Comparison of ENCODE assay signal across 26 cellular contexts in genomic region chr2:223933098-223933800, GRCh38. TPM values are rescaled to one million over a fixed set of nuclear protein-coding genes. Genes with fewer than 3 reads are reported as not detected.
DNase-seq lines count a peak whose midpoint lies in the region; ATAC-seq, FAIRE-seq and TF ChIP-seq lines count a peak whose summit lies in the region.
"Had no signal": no experiment of that assay in that cellular context is flagged by ENCODE, and none has a peak within 500 bp of the region (broad histone marks: within the 10 kb centered on the region; RNA-seq: fewer than 3 reads in every experiment).

No MANE protein-coding gene starts in this region.

- no peak overlapping the region for H4K8ac ChIP-seq in mesendoderm (ENCODE audit: low read depth, low read length)

- H3K18ac ChIP-seq in mesendoderm (ENCODE audit: low read length) = no peak overlapping the region

- no peaks in the 10 kb centered on the region for H3K27me3 Mint-ChIP-seq in activated naive CD8-positive, alpha-beta T cell treated with anti-CD3 and anti-CD28 coated beads, Interleukin-2, amount 50 U/mL, for 24 hours
- H3K27me3 Mint-ChIP-seq in memory B cell = no peaks in the 10 kb centered on the region
- H3K27me3 Mint-ChIP-seq: activated CD4-positive, alpha-beta T cell treated with anti-CD3 and anti-CD28 coated beads, Interleukin-2, amount 10 ng/mL, durations not matched to agents 24 days and 14 days; CD8-positive, alpha-beta memory T cell; central memory CD8-positive, alpha-beta T cell; naive thymus-derived CD4-positive, alpha-beta T cell had no signal

- CTCF ChIA-PET in HepG2 (lab: Yijun Ruan, JAX; ENCODE audit: low intra/inter-chr PET ratio, low total read pairs) = no interaction called here

- no peak overlapping the region for H4K5ac ChIP-seq in mesendoderm (ENCODE audit: low read length)

- BruUV-seq in HepG2 (replicated peaks; lab: Mats Ljungman, UMichigan) = no TSS peak

- H3K9ac ChIP-seq in HepG2 (ENCODE audit: insufficient read depth, low read depth, low read length) (no peak overlapping the region), mesendoderm (ENCODE audit: low read length) (no peak overlapping the region)

- TF ChIP-seq CTCF in HepG2 (CRISPR knock-in tag; IDR thresholded peaks at IDR 0.05) (no peak), right lobe of liver (IDR thresholded peaks at IDR 0.05) (no peak)

- H3K27ac ChIP-seq in HepG2 (ENCODE audit: extremely low read length, insufficient read depth, low read length) (no peak overlapping the region), right lobe of liver (peak overlapping the region in 1 of 3 donors; percentile 35), mesendoderm (ENCODE audit: low read depth, low read length) (no peak overlapping the region)
- H3K27ac ChIP-seq: pancreas had no signal

- TF ChIP-seq POLR2A in HepG2 (IDR thresholded peaks at IDR 0.05; ENCODE audit: insufficient read depth in 1 of 2, low read depth in 2 of 2, low read length in 2 of 2) (no peak), right lobe of liver (IDR thresholded peaks at IDR 0.05) (no peak)

- no peak overlapping the region for H2BK120ac ChIP-seq in mesendoderm (ENCODE audit: low read depth, low read length)

- no peak for FAIRE-seq in HepG2 (lab: Jason Lieb, UNC)
- FAIRE-seq in urothelium cell line (lab: Jason Lieb, UNC) = no peak
- FAIRE-seq: frontal cortex, kidney, pancreas had no signal

- H3K4me1 Mint-ChIP-seq in activated naive CD8-positive, alpha-beta T cell treated with anti-CD3 and anti-CD28 coated beads, Interleukin-2, amount 50 U/mL, for 24 hours = peaks cover 84% of the 10 kb centered on the region
- H3K4me1 Mint-ChIP-seq in memory B cell = peaks cover 40% of the 10 kb centered on the region

- peaks cover 13% of the 10 kb centered on the region for H3K79me1 ChIP-seq in mesendoderm (ENCODE audit: low read length)

- H3K9me3 Mint-ChIP-seq in activated naive CD8-positive, alpha-beta T cell treated with anti-CD3 and anti-CD28 coated beads, Interleukin-2, amount 50 U/mL, for 24 hours = peaks cover 4% of the 10 kb centered on the region
- peaks cover under 1% of the 10 kb centered on the region for H3K9me3 Mint-ChIP-seq in memory B cell
- H3K9me3 Mint-ChIP-seq: activated CD4-positive, alpha-beta T cell treated with anti-CD3 and anti-CD28 coated beads, Interleukin-2, amount 10 ng/mL, durations not matched to agents 24 days and 14 days; CD8-positive, alpha-beta memory T cell; central memory CD8-positive, alpha-beta T cell; naive thymus-derived CD4-positive, alpha-beta T cell had no signal

- no peak overlapping the region for H2BK15ac ChIP-seq in mesendoderm (replicated peaks; ENCODE audit: low read depth)

- no peak overlapping the region for H2BK5ac ChIP-seq in mesendoderm (ENCODE audit: low read length)

- no peak overlapping the region for H3K23ac ChIP-seq in mesendoderm (ENCODE audit: low read length)

- in situ Hi-C loops in HepG2 (cut with HindIII; ENCODE audit: extremely low pct_ligation_motif_present, low pct_unique_long_range_greater_than_20kb) = no loop called here

- no peak overlapping the region for H3K4ac ChIP-seq in mesendoderm (ENCODE audit: low read depth, low read length)

- DNase-seq in HepG2 (ENCODE audit: low spot score) = peak; percentile 20
- no peak for DNase-seq in right lobe of liver
- DNase-seq in activated naive CD8-positive, alpha-beta T cell treated with anti-CD3 and anti-CD28 coated beads, Interleukin-2, amount 50 U/mL, for 24 hours = no peak
- DNase-seq in memory B cell (ENCODE audit: low spot score in 2 of 2) = no peak
- no peak for DNase-seq in occipital lobe (lab: John Stamatoyannopoulos, UW)
- DNase-seq in mesendoderm = no peak
- DNase-seq in dermis blood vessel endothelial cell = no peak
- DNase-seq in urothelium cell line (ENCODE audit: low spot score) = no peak
- DNase-seq: activated CD4-positive, alpha-beta T cell treated with anti-CD3 and anti-CD28 coated beads, Interleukin-2, amount 10 ng/mL, durations not matched to agents 24 days and 14 days; activated CD8-positive, alpha-beta memory T cell treated with anti-CD3 and anti-CD28 coated beads, Interleukin-2, amount 50 U/mL, for 4 hours; activated effector memory CD4-positive, alpha-beta T cell treated with anti-CD3 and anti-CD28 coated beads, Interleukin-2, amount 50 U/mL, for 16 hours; CD8-positive, alpha-beta memory T cell; DND-41; effector CD8-positive, alpha-beta T cell; kidney; naive thymus-derived CD4-positive, alpha-beta T cell; NCI-H1105; NCI-H2081; NCI-H510A treated with DMSO at 0.1 percent for 48 hours; pancreas had no signal

- no peak for ATAC-seq in HepG2
- no peak for ATAC-seq in right lobe of liver
- no peak for ATAC-seq in activated naive CD8-positive, alpha-beta T cell treated with anti-CD3 and anti-CD28 coated beads, Interleukin-2, amount 50 U/mL, for 24 hours
- ATAC-seq in memory B cell (ENCODE audit: low read depth) = no peak
- ATAC-seq: esophagus mucosa; naive thymus-derived CD4-positive, alpha-beta T cell; pancreas; sciatic nerve had no signal

- H3K4me2 ChIP-seq in HepG2 (ENCODE audit: low read depth, low read length) (no peak overlapping the region), mesendoderm (ENCODE audit: low read length) (no peak overlapping the region)

- H3K27me3 ChIP-seq in HepG2 (ENCODE audit: control insufficient read depth in 1 of 2, insufficient read depth in 2 of 2, low read length in 2 of 2) (no peaks in the 10 kb centered on the region; a peak in 1 of 5 replicates), right lobe of liver (no peaks in the 10 kb centered on the region), mesendoderm (ENCODE audit: insufficient read depth, low read length, poor library complexity) (no peaks in the 10 kb centered on the region)
- H3K27me3 ChIP-seq: pancreas had no signal

- 97% methylated on average over 2 of the region's 2 CpGs for WGBS in HepG2 (ENCODE audit: low lambda C conversion rate)
- WGBS in right lobe of liver (ENCODE audit: insufficient coverage, low coverage, low lambda C conversion rate, missing lambda C conversion rate) = 63% methylated on average over 1 of the region's 2 CpGs
- no CpG with 5 or more reads among the region's 2 CpGs for WGBS in mesendoderm (ENCODE audit: extremely low coverage, insufficient coverage, low lambda C conversion rate)

- POLR2A ChIA-PET in HepG2 (lab: Yijun Ruan, JAX) = interaction anchor here (2.1 kb wide), 1 partner anchor 12 kb away, joined by 7 read pairs; the partner anchor contains the start of gene WDFY1

- H4K20me1 ChIP-seq in HepG2 (ENCODE audit: insufficient read depth, low read length) = no peaks in the 10 kb centered on the region

- peaks cover 71% of the 10 kb centered on the region for H3K79me2 ChIP-seq in HepG2 (ENCODE audit: insufficient read depth, low read length)
- H3K79me2 ChIP-seq in mesendoderm (ENCODE audit: control insufficient read depth, insufficient read depth, low read length) = peaks cover 36% of the 10 kb centered on the region

- H3K9me3 ChIP-seq in HepG2 (ENCODE audit: low read length) (no peaks in the 10 kb centered on the region), right lobe of liver (no peaks in the 10 kb centered on the region)
- H3K9me3 ChIP-seq: HAP-1, pancreas had no signal

- TF ChIP-seq EP300 in HepG2 (IDR thresholded peaks at IDR 0.05; ENCODE audit: low read depth in 2 of 2, low read length in 2 of 2) (no peak), HepG2 (CRISPR knock-in tag; IDR thresholded peaks at IDR 0.05; ENCODE audit: borderline replicate concordance) (no peak)

- intact Hi-C loops in HepG2 (cut with micrococcal nuclease; ENCODE audit: unreplicated experiment) = loop anchor here (5.0 kb wide), 1 partner anchor 96 kb away; the partner anchor contains the start of gene AP1S3
- intact Hi-C loops in right lobe of liver (cut with DNase I) = no loop called here

- H2AK5ac ChIP-seq in mesendoderm (ENCODE audit: low read length) = no peak overlapping the region

- no peak overlapping the region for H3K4me3 Mint-ChIP-seq in activated naive CD8-positive, alpha-beta T cell treated with anti-CD3 and anti-CD28 coated beads, Interleukin-2, amount 50 U/mL, for 24 hours
- no peak overlapping the region for H3K4me3 Mint-ChIP-seq in memory B cell
- H3K4me3 Mint-ChIP-seq: activated CD4-positive, alpha-beta T cell treated with anti-CD3 and anti-CD28 coated beads, Interleukin-2, amount 10 ng/mL, durations not matched to agents 24 days and 14 days; CD8-positive, alpha-beta memory T cell; central memory CD8-positive, alpha-beta T cell; naive thymus-derived CD4-positive, alpha-beta T cell had no signal

- peak overlapping the region; percentile 50 for H3K27ac Mint-ChIP-seq in activated naive CD8-positive, alpha-beta T cell treated with anti-CD3 and anti-CD28 coated beads, Interleukin-2, amount 50 U/mL, for 24 hours
- peak overlapping the region; percentile 20 for H3K27ac Mint-ChIP-seq in memory B cell
- H3K27ac Mint-ChIP-seq: activated CD4-positive, alpha-beta T cell treated with anti-CD3 and anti-CD28 coated beads, Interleukin-2, amount 10 ng/mL, durations not matched to agents 24 days and 14 days had no signal

- H3K4me1 ChIP-seq in HepG2 (ENCODE audit: insufficient read depth, low read length) = peaks cover 85% of the 10 kb centered on the region
- peaks cover 0 to 63% (median 22%) of the 10 kb centered on the region in 4 donors for H3K4me1 ChIP-seq in right lobe of liver
- peaks cover 6% of the 10 kb centered on the region for H3K4me1 ChIP-seq in mesendoderm (ENCODE audit: control insufficient read depth, low read depth, low read length)

- TF ChIP-seq RAD21 in HepG2 (CRISPR knock-in tag; IDR thresholded peaks at IDR 0.05) = no peak

- no peak overlapping the region for H2AFZ ChIP-seq in HepG2 (ENCODE audit: low read length)

- H3K36me3 Mint-ChIP-seq in activated naive CD8-positive, alpha-beta T cell treated with anti-CD3 and anti-CD28 coated beads, Interleukin-2, amount 50 U/mL, for 24 hours (ENCODE audit: low read depth) = peaks cover 1% of the 10 kb centered on the region
- peaks cover 7% of the 10 kb centered on the region for H3K36me3 Mint-ChIP-seq in memory B cell
- H3K36me3 Mint-ChIP-seq: CD8-positive, alpha-beta memory T cell had no signal

- H3K56ac ChIP-seq in mesendoderm (ENCODE audit: low read length) = no peak overlapping the region

- H3K4me3 ChIP-seq in HepG2 (replicated peaks in 1 of 3; ENCODE audit: insufficient read depth in 1 of 3, low read depth in 2 of 3, low read length in 3 of 3) (no peak overlapping the region), right lobe of liver (no peak overlapping the region), mesendoderm (ENCODE audit: low read length) (no peak overlapping the region)
- H3K4me3 ChIP-seq: HAP-1, lung, pancreas had no signal

- H3K36me3 ChIP-seq in HepG2 (replicated peaks in 1 of 2; ENCODE audit: control insufficient read depth in 1 of 2, insufficient read depth in 2 of 2, low read length in 2 of 2) = no peaks in the 10 kb centered on the region; a peak in 1 of 5 replicates
- no peaks in the 10 kb centered on the region for H3K36me3 ChIP-seq in right lobe of liver
- no peaks in the 10 kb centered on the region for H3K36me3 ChIP-seq in mesendoderm (ENCODE audit: control insufficient read depth, insufficient read depth, low read length)
- H3K36me3 ChIP-seq: HAP-1, pancreas had no signal

RNA-seq across cellular contexts. Expression of gene WDFY1, which starts 11.9 kb away (rescaled TPM):
- 77.0 and 92.1 TPM in 2 replicates for total RNA-seq in HepG2 (2016; rRNA removed; fragmentation: Illumina TruSeq; extraction: Trizol)
- total RNA-seq in HepG2 (2016; cell fraction: cytosol; rRNA removed; fragmentation: Illumina TruSeq; extraction: Trizol; ENCODE audit: low read depth) = 11.5 and 14.6 TPM in 2 replicates
- 74.9 and 94.6 TPM in 2 replicates for total RNA-seq in HepG2 (2016; cell fraction: insoluble cytoplasmic fraction; rRNA removed; fragmentation: Illumina TruSeq; extraction: Trizol)
- total RNA-seq in HepG2 (2016; cell fraction: membrane; rRNA removed; fragmentation: Illumina TruSeq; extraction: Trizol) = 26.9 and 28.9 TPM in 2 replicates
- 97.2 and 104 TPM in 2 replicates for total RNA-seq in HepG2 (2016; cell fraction: nucleus; rRNA removed; fragmentation: Illumina TruSeq; extraction: Trizol)
- polyA plus RNA-seq in HepG2 (2011; rRNA removed) = 77.1 and 78.4 TPM in 2 replicates
- polyA plus RNA-seq in HepG2 (2011; cell fraction: cytosol; rRNA removed) = 40.1 and 47.7 TPM in 2 replicates
- 98.7 and 128 TPM in 2 replicates for polyA plus RNA-seq in HepG2 (2011; cell fraction: nucleus; rRNA removed)
- 36.5 and 42.3 TPM in 2 replicates for polyA plus RNA-seq in HepG2 (2012)
- polyA plus RNA-seq in HepG2 (2016; cell fraction: cytosol; fragmentation: Illumina TruSeq; extraction: Trizol; ENCODE audit: low read depth) = 4.0 and 4.3 TPM in 2 replicates
- polyA plus RNA-seq in HepG2 (2016; cell fraction: insoluble cytoplasmic fraction; fragmentation: Illumina TruSeq; extraction: Trizol; ENCODE audit: low read depth) = 72.6 and 75.5 TPM in 2 replicates
- 10.6 and 12.5 TPM in 2 replicates for polyA plus RNA-seq in HepG2 (2016; cell fraction: membrane; fragmentation: Illumina TruSeq; extraction: Trizol; ENCODE audit: low read depth)
- 136 and 138 TPM in 2 replicates for polyA plus RNA-seq in HepG2 (2016; cell fraction: nucleus; fragmentation: Illumina TruSeq; extraction: Trizol; ENCODE audit: insufficient read depth, low read depth)
- polyA minus RNA-seq in HepG2 (2011; rRNA and poly(A)+ RNA removed; ENCODE audit: low replicate concordance) = 55.3 and 443 TPM in 2 replicates
- 49.8 and 57.9 TPM in 2 replicates for polyA minus RNA-seq in HepG2 (2011; cell fraction: cytosol; rRNA and poly(A)+ RNA removed)
- polyA minus RNA-seq in HepG2 (2011; cell fraction: nucleus; rRNA and poly(A)+ RNA removed) = 186 and 218 TPM in 2 replicates
- 10 to 100 TPM; 19.7 to 28.0 (median 21.4) TPM for total RNA-seq in right lobe of liver
- total RNA-seq in occipital lobe = 67.8 TPM
- polyA plus RNA-seq in mesendoderm (2013, experiment 1 of 2) = 41.8 TPM
- polyA plus RNA-seq in mesendoderm (2013, experiment 2 of 2) = 41.0 TPM
- 111 and 126 TPM in 2 replicates for total RNA-seq in dermis blood vessel endothelial cell

RNA-seq across cellular contexts. Expression of gene MRPL44, which starts 24.0 kb away (rescaled TPM):
- total RNA-seq in HepG2 (2016; rRNA removed; fragmentation: Illumina TruSeq; extraction: Trizol) (78.0 and 101 TPM in 2 replicates), right lobe of liver (10 to 100 TPM; 20.4 to 38.5 (median 23.5) TPM), occipital lobe (80.2 TPM), dermis blood vessel endothelial cell (38.6 and 42.0 TPM in 2 replicates)
- total RNA-seq in HepG2 (2016; cell fraction: cytosol; rRNA removed; fragmentation: Illumina TruSeq; extraction: Trizol; ENCODE audit: low read depth) = 19.7 and 21.8 TPM in 2 replicates
- total RNA-seq in HepG2 (2016; cell fraction: insoluble cytoplasmic fraction; rRNA removed; fragmentation: Illumina TruSeq; extraction: Trizol) = 76.1 and 100 TPM in 2 replicates
- total RNA-seq in HepG2 (2016; cell fraction: membrane; rRNA removed; fragmentation: Illumina TruSeq; extraction: Trizol) = 38.1 and 39.0 TPM in 2 replicates
- total RNA-seq in HepG2 (2016; cell fraction: nucleus; rRNA removed; fragmentation: Illumina TruSeq; extraction: Trizol) = 33.6 TPM in 2 replicates
- 31.1 and 38.4 TPM in 2 replicates for polyA plus RNA-seq in HepG2 (2011; rRNA removed)
- polyA plus RNA-seq in HepG2 (2011; cell fraction: cytosol; rRNA removed) = 29.5 and 37.2 TPM in 2 replicates
- 7.5 and 10.9 TPM in 2 replicates for polyA plus RNA-seq in HepG2 (2011; cell fraction: nucleus; rRNA removed)
- polyA plus RNA-seq in HepG2 (2012) = 31.9 and 35.7 TPM in 2 replicates
- polyA plus RNA-seq in HepG2 (2016; cell fraction: cytosol; fragmentation: Illumina TruSeq; extraction: Trizol; ENCODE audit: low read depth) = 10.7 and 11.0 TPM in 2 replicates
- polyA plus RNA-seq in HepG2 (2016; cell fraction: insoluble cytoplasmic fraction; fragmentation: Illumina TruSeq; extraction: Trizol; ENCODE audit: low read depth) = 114 TPM in 2 replicates
- polyA plus RNA-seq in HepG2 (2016; cell fraction: membrane; fragmentation: Illumina TruSeq; extraction: Trizol; ENCODE audit: low read depth) = 18.8 and 22.2 TPM in 2 replicates
- polyA plus RNA-seq in HepG2 (2016; cell fraction: nucleus; fragmentation: Illumina TruSeq; extraction: Trizol; ENCODE audit: insufficient read depth, low read depth) = 42.6 and 43.1 TPM in 2 replicates
- 6.2 and 14.6 TPM in 2 replicates for polyA minus RNA-seq in HepG2 (2011; rRNA and poly(A)+ RNA removed; ENCODE audit: low replicate concordance)
- 25.3 and 29.9 TPM in 2 replicates for polyA minus RNA-seq in HepG2 (2011; cell fraction: cytosol; rRNA and poly(A)+ RNA removed)
- 14.3 and 18.9 TPM in 2 replicates for polyA minus RNA-seq in HepG2 (2011; cell fraction: nucleus; rRNA and poly(A)+ RNA removed)
- polyA plus RNA-seq in mesendoderm (2013, experiment 1 of 2) = 49.3 TPM
- polyA plus RNA-seq in mesendoderm (2013, experiment 2 of 2) = 49.4 TPM
